12 cellular contexts compared by ENCODE assay signal in the genomic region with DNA sequence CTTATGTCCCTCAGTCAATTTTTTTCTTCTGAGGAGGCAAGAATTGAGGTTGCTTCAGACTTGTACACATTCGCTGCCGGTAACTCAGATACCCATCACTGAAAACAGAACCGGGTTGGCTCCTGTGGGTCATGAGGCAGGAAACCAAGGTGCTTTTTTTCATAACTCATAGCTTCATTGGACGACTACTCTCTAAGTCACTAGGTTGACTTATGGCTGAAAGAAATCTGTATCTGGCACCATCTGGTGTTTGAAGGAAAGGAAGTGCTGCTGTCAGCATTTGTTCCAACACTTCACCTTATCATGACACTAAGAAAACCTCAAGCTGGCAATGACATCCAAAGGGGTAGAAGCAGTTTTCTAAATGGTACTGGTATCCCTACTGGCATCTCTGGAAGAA.
DNase-seq lines count a peak whose midpoint lies in the region; ATAC-seq lines count a peak whose summit lies in the region.
"Had no signal": no experiment of that assay in that cellular context is flagged by ENCODE, and none has a peak within 500 bp of the region (broad histone marks: within the 10 kb centered on the region; RNA-seq: fewer than 3 reads in every experiment).

No MANE protein-coding gene starts in this region.

- peaks cover 2% of the 10 kb centered on the region for H3K27me3 Mint-ChIP-seq in activated naive CD8-positive, alpha-beta T cell treated with anti-CD3 and anti-CD28 coated beads, Interleukin-2, amount 50 U/mL, for 24 hours

- DNase-seq in activated naive CD4-positive, alpha-beta T cell treated with Interleukin-2 at 50 U/mL for 16 hours = peak; percentile 52
- DNase-seq in activated naive CD4-positive, alpha-beta T cell (lab: John Stamatoyannopoulos, UW) = no peak
- DNase-seq in T-helper 9 cell = peak; percentile 22
- no peak for DNase-seq in activated naive CD8-positive, alpha-beta T cell treated with anti-CD3 and anti-CD28 coated beads, Interleukin-2, amount 50 U/mL, for 24 hours
- peak in 1 of 2 donors; percentile 73 for DNase-seq in stimulated activated effector memory CD8-positive, alpha-beta T cell treated with anti-CD3 and anti-CD28 coated beads, Interleukin-12 subunit alpha, Interleukin-12 subunit beta, amount 100 ng/mL, for 72 hours (ENCODE audit: low spot score in 2 of 2)
- DNase-seq in NCI-H2029 treated with DMSO at 0.1 percent for 48 hours (lab: John Stamatoyannopoulos, UW) = no peak
- no peak for DNase-seq in H4 (ENCODE audit: low spot score)
- DNase-seq: NCI-H526, transverse colon had no signal

- no peak overlapping the region for H3K27ac Mint-ChIP-seq in activated naive CD8-positive, alpha-beta T cell treated with anti-CD3 and anti-CD28 coated beads, Interleukin-2, amount 50 U/mL, for 24 hours
- H3K27ac Mint-ChIP-seq in stimulated activated effector memory CD8-positive, alpha-beta T cell treated with anti-CD3 and anti-CD28 coated beads, Interleukin-12 subunit alpha, Interleukin-12 subunit beta, amount 100 ng/mL, for 72 hours = peak overlapping the region; percentile 84
- H3K27ac Mint-ChIP-seq: GM23338, neural progenitor cell had no signal

- peak overlapping the region; percentile 16 for H3K4me3 Mint-ChIP-seq in activated naive CD8-positive, alpha-beta T cell treated with anti-CD3 and anti-CD28 coated beads, Interleukin-2, amount 50 U/mL, for 24 hours
- H3K4me3 Mint-ChIP-seq in stimulated activated effector memory CD8-positive, alpha-beta T cell treated with anti-CD3 and anti-CD28 coated beads, Interleukin-12 subunit alpha, Interleukin-12 subunit beta, amount 100 ng/mL, for 72 hours = peak overlapping the region; percentile 47
- H3K4me3 Mint-ChIP-seq: GM23338, neural progenitor cell had no signal

- H3K9me3 Mint-ChIP-seq in activated naive CD8-positive, alpha-beta T cell treated with anti-CD3 and anti-CD28 coated beads, Interleukin-2, amount 50 U/mL, for 24 hours = no peaks in the 10 kb centered on the region
- peaks cover 2% of the 10 kb centered on the region for H3K9me3 Mint-ChIP-seq in stimulated activated effector memory CD8-positive, alpha-beta T cell treated with anti-CD3 and anti-CD28 coated beads, Interleukin-12 subunit alpha, Interleukin-12 subunit beta, amount 100 ng/mL, for 72 hours
- H3K9me3 Mint-ChIP-seq: GM23338, neural progenitor cell had no signal

- ATAC-seq in activated naive CD8-positive, alpha-beta T cell treated with anti-CD3 and anti-CD28 coated beads, Interleukin-2, amount 50 U/mL, for 24 hours = peak; percentile 73
- ATAC-seq in stimulated activated effector memory CD8-positive, alpha-beta T cell treated with anti-CD3 and anti-CD28 coated beads, Interleukin-12 subunit alpha, Interleukin-12 subunit beta, amount 100 ng/mL, for 72 hours = peak; percentile 92
- ATAC-seq in HG02973 (IDR thresholded peaks at IDR 0.05; ENCODE audit: unreplicated experiment) = no peak
- ATAC-seq: GM23338 had no signal

- peaks cover 35% of the 10 kb centered on the region for H3K4me1 Mint-ChIP-seq in activated naive CD8-positive, alpha-beta T cell treated with anti-CD3 and anti-CD28 coated beads, Interleukin-2, amount 50 U/mL, for 24 hours
- peaks cover 59% of the 10 kb centered on the region for H3K4me1 Mint-ChIP-seq in stimulated activated effector memory CD8-positive, alpha-beta T cell treated with anti-CD3 and anti-CD28 coated beads, Interleukin-12 subunit alpha, Interleukin-12 subunit beta, amount 100 ng/mL, for 72 hours
- H3K4me1 Mint-ChIP-seq: GM23338, neural progenitor cell had no signal

- H3K36me3 Mint-ChIP-seq in activated naive CD8-positive, alpha-beta T cell treated with anti-CD3 and anti-CD28 coated beads, Interleukin-2, amount 50 U/mL, for 24 hours (ENCODE audit: low read depth) = no peaks in the 10 kb centered on the region
- peaks cover 6% of the 10 kb centered on the region for H3K36me3 Mint-ChIP-seq in stimulated activated effector memory CD8-positive, alpha-beta T cell treated with anti-CD3 and anti-CD28 coated beads, Interleukin-12 subunit alpha, Interleukin-12 subunit beta, amount 100 ng/mL, for 72 hours
- H3K36me3 Mint-ChIP-seq: neural progenitor cell had no signal

Comparison
In these comparisons a context has a peak if more than half of its experiments do, and no peak if none do; other contexts are left out.
1. DNase-seq: peak in activated naive CD4-positive, alpha-beta T cell treated with Interleukin-2 at 50 U/mL for 16 hours (single experiment) and T-helper 9 cell (single experiment); none in activated naive CD4-positive, alpha-beta T cell (0 of 4), activated naive CD8-positive, alpha-beta T cell treated with anti-CD3 and anti-CD28 coated beads, Interleukin-2, amount 50 U/mL, for 24 hours (single experiment), NCI-H2029 treated with DMSO at 0.1 percent for 48 hours (single experiment) and H4 (single experiment).